34 cellular contexts compared by ENCODE assay signal in genomic region chr9:12740845-12741244, GRCh38. TPM values are rescaled to one million over a fixed set of nuclear protein-coding genes. Genes with fewer than 3 reads are reported as not detected.
DNase-seq lines count a peak whose midpoint lies in the region; ATAC-seq and TF ChIP-seq lines count a peak whose summit lies in the region.
"Had no signal": no experiment of that assay in that cellular context is flagged by ENCODE, and none has a peak within 500 bp of the region (broad histone marks: within the 10 kb centered on the region; RNA-seq: fewer than 3 reads in every experiment).

No MANE protein-coding gene starts in this region.

- POLR2A ChIA-PET in RWPE1 (lab: Yijun Ruan, JAX; ENCODE audit: low non-redundant PET) = no interaction called here

- no peak overlapping the region for H3K23ac ChIP-seq in neuronal stem cell (ENCODE audit: low read depth, low read length, poor library complexity)

- ATAC-seq in esophagus mucosa = peak; percentile 96
- ATAC-seq: activated T-cell treated with anti-CD3 and anti-CD28 coated beads, Interleukin-2, amount 50 U/mL, for 72 hours; CD8-positive, alpha-beta T cell; PC-3; psoas muscle; Right ventricle myocardium inferior had no signal

- no peak overlapping the region for H2BK120ac ChIP-seq in neuronal stem cell (ENCODE audit: low read depth, low read length)

- no peak overlapping the region for H2BK12ac ChIP-seq in neuronal stem cell (ENCODE audit: low read length)

- no peaks in the 10 kb centered on the region for H3K9me3 ChIP-seq in neuronal stem cell (replicated peaks in 1 of 2; ENCODE audit: control insufficient read depth in 2 of 2, insufficient read depth in 1 of 2, low read depth in 1 of 2, low read length in 2 of 2)
- H3K9me3 ChIP-seq: adrenal gland, BE2C, psoas muscle, SK-N-SH, tibial nerve had no signal

- H3K4me3 ChIP-seq in neuronal stem cell (ENCODE audit: low read length in 2 of 2) = no peak overlapping the region
- H3K4me3 ChIP-seq: adrenal gland, left ventricle myocardium inferior, psoas muscle, tibial nerve had no signal

- no peak overlapping the region for H2AFZ ChIP-seq in neuronal stem cell (ENCODE audit: low read length)

- H3K18ac ChIP-seq in neuronal stem cell (ENCODE audit: low read length) = peak overlapping the region; percentile 57

- H3K27ac ChIP-seq in RWPE1 (no peak overlapping the region), neuronal stem cell (replicated peaks; ENCODE audit: low read length) (no peak overlapping the region)
- H3K27ac ChIP-seq: adrenal gland, left ventricle myocardium inferior, psoas muscle, tibial nerve had no signal

- peaks cover 2 to 18% of the 10 kb centered on the region in 2 donors for H3K4me1 ChIP-seq in neuronal stem cell (ENCODE audit: control insufficient read depth in 2 of 2, insufficient read depth in 1 of 2, low read depth in 1 of 2, low read length in 2 of 2)
- H3K4me1 ChIP-seq: adrenal gland, BE2C, left ventricle myocardium inferior, psoas muscle, tibial nerve had no signal

- TF ChIP-seq CTCF in RWPE1 (conservative IDR thresholded peaks at IDR 0.05; ENCODE audit: low read depth) = no peak

- H3K9ac ChIP-seq in neuronal stem cell (ENCODE audit: low read depth, low read length, poor library complexity) = no peak overlapping the region
- H3K9ac ChIP-seq: SK-N-SH had no signal

- H3K36me3 ChIP-seq in neuronal stem cell (replicated peaks in 1 of 2; ENCODE audit: control insufficient read depth in 2 of 2, insufficient read depth in 2 of 2, low read length in 2 of 2) = no peaks in the 10 kb centered on the region
- H3K36me3 ChIP-seq: adrenal gland, BE2C, left ventricle myocardium inferior, tibial nerve had no signal

- DNase-seq in ELR (ENCODE audit: low read depth) (peak; percentile 27), RWPE1 (ENCODE audit: low spot score) (peak; percentile 24), neuronal stem cell (ENCODE audit: low spot score) (no peak), pons (ENCODE audit: low spot score) (no peak), NCI-H446 (lab: John Stamatoyannopoulos, UW) (no peak), NCI-H146 (lab: John Stamatoyannopoulos, UW) (no peak), COLO668 (lab: John Stamatoyannopoulos, UW; ENCODE audit: unreplicated experiment) (no peak)
- DNase-seq: activated CD4-positive, alpha-beta memory T cell treated with anti-CD3 and anti-CD28 coated beads for 36 hours; activated CD4-positive, CD25-positive, alpha-beta regulatory T cell; activated naive CD4-positive, alpha-beta T cell; activated T-cell treated with anti-CD3 and anti-CD28 coated beads, Interleukin-2, amount 50 U/mL, for 72 hours; adrenal gland; BE2C; CD8-positive, alpha-beta T cell; DMS 273 treated with DMSO at 0.1 percent for 48 hours; H9; immature natural killer cell; left ventricle myocardium inferior; midbrain; naive B cell; NCI-H1092 treated with DMSO at 0.1 percent for 48 hours; NCI-H187 treated with DMSO at 0.1 percent for 48 hours; NCI-H524; NK-92 treated with Interleukin-12 subunit alpha and Interleukin-12 subunit beta, amount 100 ng/mL, for 24 hours; PC-3; psoas muscle; SK-N-SH; stimulated activated CD4-positive, alpha-beta T cell treated with anti-CD3 and anti-CD28 coated beads, Interleukin-15, amount 100 ng/mL, for 24 hours; stimulated activated CD4-positive, alpha-beta T cell treated with anti-CD3 and anti-CD28 coated beads, Interleukin-4, amount 100 ng/mL, for 4 hours had no signal

- no peak overlapping the region for H3K14ac ChIP-seq in neuronal stem cell (ENCODE audit: low read length)

- H3K4me2 ChIP-seq in neuronal stem cell (ENCODE audit: insufficient read depth, low read length, poor library complexity, severe bottlenecking) = no peak overlapping the region
- H3K4me2 ChIP-seq: SK-N-SH had no signal

- H4K91ac ChIP-seq in neuronal stem cell (ENCODE audit: low read depth, low read length, poor library complexity) = no peak overlapping the region

- CTCF ChIA-PET in RWPE1 (lab: Yijun Ruan, JAX) = no interaction called here

- no CpG with 5 or more reads among the region's 2 CpGs for WGBS in neuronal stem cell (ENCODE audit: extremely low coverage in 2 of 2, insufficient read length in 2 of 2, insufficient replicate concordance in 1 of 2), 2 donors

- no peak overlapping the region for H2BK5ac ChIP-seq in neuronal stem cell (ENCODE audit: low read length)

- H3K4ac ChIP-seq in neuronal stem cell (ENCODE audit: low read length) = no peak overlapping the region

- H2AK5ac ChIP-seq in neuronal stem cell (ENCODE audit: low read depth, low read length) = no peak overlapping the region

- no peak overlapping the region for H2BK15ac ChIP-seq in neuronal stem cell (ENCODE audit: low read length)

- H4K8ac ChIP-seq in neuronal stem cell (ENCODE audit: low read depth, low read length) = no peak overlapping the region

- H3K79me1 ChIP-seq in neuronal stem cell (ENCODE audit: low read depth, low read length) = no peaks in the 10 kb centered on the region

- no peaks in the 10 kb centered on the region for H3K27me3 ChIP-seq in neuronal stem cell (ENCODE audit: control insufficient read depth in 3 of 3, insufficient read depth in 3 of 3, low read depth in 1 of 3, low read length in 3 of 3)
- H3K27me3 ChIP-seq: adrenal gland, BE2C, tibial nerve had no signal

RNA-seq across cellular contexts. Expression of gene LURAP1L, which starts 34.0 kb away (rescaled TPM):
- 2.6 TPM for total RNA-seq in esophagus mucosa
- 1.3 TPM for polyA plus RNA-seq in neuronal stem cell (2013, experiment 1 of 2)
- polyA plus RNA-seq in neuronal stem cell (2013, experiment 2 of 2) = 1.0 TPM
- total RNA-seq: activated CD4-positive, alpha-beta memory T cell treated with anti-CD3 and anti-CD28 coated beads for 36 hours; activated T-cell treated with anti-CD3 and anti-CD28 coated beads, Interleukin-2, amount 50 U/mL, for 72 hours; CD8-positive, alpha-beta T cell; T-helper 1 cell treated with Interleukin-12 subunit alpha and Interleukin-12 subunit beta and Interleukin-4 antibody, amounts not matched to agents 30 ng/mL and 1 ng/mL, for 36 hours had no signal
- polyA plus RNA-seq: IgD-negative memory B cell, immature natural killer cell had no signal

RNA-seq across cellular contexts. Expression of gene TYRP1, which starts 47.7 kb away (rescaled TPM):
- not detected for total RNA-seq in esophagus mucosa
- polyA plus RNA-seq in neuronal stem cell (2013, experiment 1 of 2) = 0.08 TPM
- 0.06 TPM for polyA plus RNA-seq in neuronal stem cell (2013, experiment 2 of 2)
- total RNA-seq: activated CD4-positive, alpha-beta memory T cell treated with anti-CD3 and anti-CD28 coated beads for 36 hours; activated T-cell treated with anti-CD3 and anti-CD28 coated beads, Interleukin-2, amount 50 U/mL, for 72 hours; CD8-positive, alpha-beta T cell; H9; T-helper 1 cell treated with Interleukin-12 subunit alpha and Interleukin-12 subunit beta and Interleukin-4 antibody, amounts not matched to agents 30 ng/mL and 1 ng/mL, for 36 hours; tibial nerve had no signal
- polyA plus RNA-seq: adrenal gland, IgD-negative memory B cell, immature natural killer cell, SK-N-SH had no signal

Comparison
In these comparisons a context has a peak if more than half of its experiments do, and no peak if none do; other contexts are left out.
1. DNase-seq: peak in ELR (single experiment) and RWPE1 (single experiment); none in neuronal stem cell (single experiment), pons (single experiment), NCI-H446 (0 of 2), NCI-H146 (single experiment) and COLO668 (single experiment).